ENCODE assay signal across 25 cellular contexts in genomic region chr20:15767636-15768369, GRCh38.
"Had no signal": no experiment of that assay in that cellular context is flagged by ENCODE, and none has a peak within 500 bp of the region (broad histone marks: within the 10 kb centered on the region; RNA-seq: fewer than 3 reads in every experiment).

No MANE protein-coding gene starts in this region.

- H3K36me3 ChIP-seq: heart right ventricle, lower lobe of right lung, ovary, prostate gland, uterus had no signal

- FAIRE-seq: keratinocyte, small intestine had no signal

- H3K27ac Mint-ChIP-seq: activated CD4-positive, alpha-beta T cell treated with anti-CD3 and anti-CD28 coated beads, Interleukin-2, amount 10 ng/mL, durations not matched to agents 7 days and 5 days; activated CD8-positive, alpha-beta memory T cell treated with anti-CD3 and anti-CD28 coated beads, Interleukin-2, amount 10 ng/mL, durations not matched to agents 7 days and 5 days; activated CD8-positive, alpha-beta T cell treated with anti-CD3 and anti-CD28 coated beads for 36 hours; activated naive CD4-positive, alpha-beta T cell treated with anti-CD3 and anti-CD28 coated beads, Interleukin-2, amount 10 ng/mL, durations not matched to agents 7 days and 5 days; naive thymus-derived CD8-positive, alpha-beta T cell; stimulated activated effector memory CD8-positive, alpha-beta T cell treated with anti-CD3 and anti-CD28 coated beads, Interleukin-12 subunit alpha, Interleukin-12 subunit beta, amount 100 ng/mL, for 72 hours had no signal

- H3K4me1 Mint-ChIP-seq: activated CD4-positive, alpha-beta T cell treated with anti-CD3 and anti-CD28 coated beads, Interleukin-2, amount 10 ng/mL, durations not matched to agents 7 days and 5 days; activated CD8-positive, alpha-beta memory T cell treated with anti-CD3 and anti-CD28 coated beads, Interleukin-2, amount 10 ng/mL, durations not matched to agents 7 days and 5 days; activated naive CD4-positive, alpha-beta T cell treated with anti-CD3 and anti-CD28 coated beads, Interleukin-2, amount 10 ng/mL, durations not matched to agents 7 days and 5 days; naive thymus-derived CD8-positive, alpha-beta T cell; stimulated activated effector memory CD8-positive, alpha-beta T cell treated with anti-CD3 and anti-CD28 coated beads, Interleukin-12 subunit alpha, Interleukin-12 subunit beta, amount 100 ng/mL, for 72 hours had no signal

- ATAC-seq: activated CD8-positive, alpha-beta memory T cell treated with anti-CD3 and anti-CD28 coated beads, Interleukin-2, amount 10 ng/mL, durations not matched to agents 7 days and 5 days; activated CD8-positive, alpha-beta T cell treated with anti-CD3 and anti-CD28 coated beads for 36 hours; heart right ventricle; left colon; lower lobe of right lung; naive thymus-derived CD8-positive, alpha-beta T cell; stimulated activated effector memory CD8-positive, alpha-beta T cell treated with anti-CD3 and anti-CD28 coated beads, Interleukin-12 subunit alpha, Interleukin-12 subunit beta, amount 100 ng/mL, for 72 hours had no signal

- H3K27me3 Mint-ChIP-seq: activated CD4-positive, alpha-beta T cell treated with anti-CD3 and anti-CD28 coated beads, Interleukin-2, amount 10 ng/mL, durations not matched to agents 7 days and 5 days; activated CD8-positive, alpha-beta memory T cell treated with anti-CD3 and anti-CD28 coated beads, Interleukin-2, amount 10 ng/mL, durations not matched to agents 7 days and 5 days; activated CD8-positive, alpha-beta T cell treated with anti-CD3 and anti-CD28 coated beads for 36 hours; activated naive CD4-positive, alpha-beta T cell treated with anti-CD3 and anti-CD28 coated beads, Interleukin-2, amount 10 ng/mL, durations not matched to agents 7 days and 5 days had no signal

- H3K4me1 ChIP-seq: heart right ventricle, lower lobe of right lung, prostate gland, testis, uterus had no signal

- H3K36me3 Mint-ChIP-seq: activated CD8-positive, alpha-beta memory T cell treated with anti-CD3 and anti-CD28 coated beads, Interleukin-2, amount 10 ng/mL, durations not matched to agents 7 days and 5 days; activated naive CD4-positive, alpha-beta T cell treated with anti-CD3 and anti-CD28 coated beads, Interleukin-2, amount 10 ng/mL, durations not matched to agents 7 days and 5 days; naive thymus-derived CD8-positive, alpha-beta T cell; stimulated activated effector memory CD8-positive, alpha-beta T cell treated with anti-CD3 and anti-CD28 coated beads, Interleukin-12 subunit alpha, Interleukin-12 subunit beta, amount 100 ng/mL, for 72 hours had no signal

- H3K4me3 ChIP-seq: coronary artery, heart right ventricle, lower lobe of right lung, ovary, prostate gland, testis, uterus had no signal

- H3K9me3 ChIP-seq: heart right ventricle, lower lobe of right lung, ovary, prostate gland, testis, uterus had no signal

- H3K4me3 Mint-ChIP-seq: activated CD4-positive, alpha-beta T cell treated with anti-CD3 and anti-CD28 coated beads, Interleukin-2, amount 10 ng/mL, durations not matched to agents 7 days and 5 days; activated CD8-positive, alpha-beta memory T cell treated with anti-CD3 and anti-CD28 coated beads, Interleukin-2, amount 10 ng/mL, durations not matched to agents 7 days and 5 days; activated CD8-positive, alpha-beta T cell treated with anti-CD3 and anti-CD28 coated beads for 36 hours; activated naive CD4-positive, alpha-beta T cell treated with anti-CD3 and anti-CD28 coated beads, Interleukin-2, amount 10 ng/mL, durations not matched to agents 7 days and 5 days; naive thymus-derived CD8-positive, alpha-beta T cell; stimulated activated effector memory CD8-positive, alpha-beta T cell treated with anti-CD3 and anti-CD28 coated beads, Interleukin-12 subunit alpha, Interleukin-12 subunit beta, amount 100 ng/mL, for 72 hours had no signal

- DNase-seq: activated CD4-positive, alpha-beta T cell treated with anti-CD3 and anti-CD28 coated beads, Interleukin-2, amount 10 ng/mL, durations not matched to agents 7 days and 5 days; activated CD4-positive, CD25-positive, alpha-beta regulatory T cell treated with anti-CD3 and anti-CD28 coated beads, Interleukin-2, amount 50 U/mL, for 72 hours; activated CD8-positive, alpha-beta memory T cell treated with anti-CD3 and anti-CD28 coated beads, Interleukin-2, amount 10 ng/mL, durations not matched to agents 7 days and 5 days; activated CD8-positive, alpha-beta T cell treated with anti-CD3 and anti-CD28 coated beads for 36 hours; activated effector memory CD4-positive, alpha-beta T cell treated with anti-CD3 and anti-CD28 coated beads, Interleukin-2, amount 50 U/mL, for 16 hours; activated naive CD4-positive, alpha-beta T cell treated with anti-CD3 and anti-CD28 coated beads, Interleukin-2, amount 10 ng/mL, durations not matched to agents 7 days and 5 days; activated T-cell treated with anti-CD3 and anti-CD28 coated beads for 4 hours; cerebellar nuclear complex; heart right ventricle; left colon; lower lobe of right lung; naive thymus-derived CD8-positive, alpha-beta T cell; ovary; small intestine; stimulated activated CD4-positive, alpha-beta T cell treated with anti-CD3 and anti-CD28 coated beads, Interleukin-2, amount 100 ng/mL, for 24 hours; T-helper 2 cell; testis; trophoblast cell; uterus had no signal

- H3K27me3 ChIP-seq: ovary, testis, uterus had no signal

- H3K27ac ChIP-seq: coronary artery, epithelial cell of prostate, heart right ventricle, lower lobe of right lung, ovary, prostate gland, testis, uterus, VCaP had no signal
